In the genomic region with DNA sequence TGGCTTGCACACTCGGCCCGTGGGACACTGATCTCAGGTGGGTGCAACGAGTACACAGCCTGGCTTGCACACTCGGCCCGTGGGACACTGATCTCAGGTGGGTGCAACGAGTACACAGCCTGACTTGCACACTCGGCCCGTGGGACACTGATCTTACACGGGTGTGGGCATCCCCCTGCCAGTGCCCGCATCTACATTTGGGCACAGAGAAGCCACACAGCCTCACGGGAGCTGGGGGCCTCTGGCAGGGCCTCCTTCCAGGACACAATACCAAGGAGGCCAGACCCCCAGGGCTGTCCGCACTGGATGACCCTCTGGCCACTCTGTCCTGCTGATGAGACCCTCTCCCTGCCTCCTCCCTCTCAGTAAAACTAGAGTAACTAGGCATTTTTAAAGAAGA, we compare ENCODE assay signal across 25 cellular contexts.
"Had no signal": no experiment of that assay in that cellular context is flagged by ENCODE, and none has a peak within 500 bp of the region (broad histone marks: within the 10 kb centered on the region; RNA-seq: fewer than 3 reads in every experiment).

No MANE protein-coding gene starts in this region.

- DNase-seq: activated CD4-positive, alpha-beta T cell treated with anti-CD3 and anti-CD28 coated beads for 48 hours; activated CD4-positive, alpha-beta T cell treated with anti-CD3 and anti-CD28 coated beads, Interleukin-2, amount 50 U/mL, for 48 hours; activated CD8-positive, alpha-beta memory T cell treated with anti-CD3 and anti-CD28 coated beads, Interleukin-2, amount 50 U/mL, for 4 hours; activated gamma-delta T cell; activated naive CD4-positive, alpha-beta T cell treated with anti-CD3 and anti-CD28 coated beads, Interleukin-2, amount 50 U/mL, for 16 hours; activated T-cell treated with anti-CD3 and anti-CD28 coated beads, Interleukin-2, amount 50 U/mL, for 1 hour; effector CD4-positive, alpha-beta T cell; foreskin keratinocyte; mammary epithelial cell; naive B cell; right lobe of liver; small intestine; stimulated activated CD4-positive, alpha-beta T cell treated with anti-CD3 and anti-CD28 coated beads, Interleukin-1b, Interleukin-23, amount 100 ng/mL, for 48 hours; stimulated activated naive CD4-positive, alpha-beta T cell; T-helper 17 cell; T1000; tibial artery; WERI-Rb-1 had no signal

- H3K27ac ChIP-seq: breast epithelium, esophagus muscularis mucosa, foreskin keratinocyte, right lobe of liver, suprapubic skin, tibial artery, upper lobe of right lung, WERI-Rb-1 had no signal

- H3K27me3 ChIP-seq: foreskin keratinocyte, right lobe of liver had no signal

- ATAC-seq: activated CD4-positive, CD25-positive, alpha-beta regulatory T cell treated with anti-CD3 and anti-CD28 coated beads, Interleukin-2, amount 50 U/mL, for 24 hours; foreskin keratinocyte; right lobe of liver; T-helper 17 cell; upper lobe of right lung had no signal

- H3K4me1 ChIP-seq: breast epithelium, foreskin keratinocyte, right lobe of liver, suprapubic skin, tibial artery, upper lobe of right lung had no signal

- H3K9me3 ChIP-seq: esophagus muscularis mucosa, right lobe of liver, suprapubic skin, upper lobe of right lung had no signal

- H3K4me3 ChIP-seq: breast epithelium, esophagus muscularis mucosa, right lobe of liver, suprapubic skin, tibial artery, upper lobe of right lung had no signal

- H3K4me3 Mint-ChIP-seq: central memory CD8-positive, alpha-beta T cell; dendritic cell treated with granulocyte-macrophage colony-stimulating factor and Interleukin-4, amounts not matched to agents 40 ng/mL and 50 ng/mL, for 4 days; naive B cell; T-helper 17 cell had no signal

- H3K36me3 Mint-ChIP-seq: naive B cell had no signal

- H3K36me3 ChIP-seq: breast epithelium, esophagus muscularis mucosa, right lobe of liver, suprapubic skin, tibial artery, upper lobe of right lung, WERI-Rb-1 had no signal

- H3K27ac Mint-ChIP-seq: dendritic cell treated with granulocyte-macrophage colony-stimulating factor and Interleukin-4, amounts not matched to agents 40 ng/mL and 50 ng/mL, for 4 days; T-helper 17 cell had no signal

- H3K9me3 Mint-ChIP-seq: central memory CD8-positive, alpha-beta T cell; dendritic cell treated with granulocyte-macrophage colony-stimulating factor and Interleukin-4, amounts not matched to agents 40 ng/mL and 50 ng/mL, for 4 days had no signal
